15 cellular contexts compared by ENCODE assay signal in genomic region chr18:49767111-49768050, GRCh38.
"Had no signal": no experiment of that assay in that cellular context is flagged by ENCODE, and none has a peak within 500 bp of the region (broad histone marks: within the 10 kb centered on the region; RNA-seq: fewer than 3 reads in every experiment).

No MANE protein-coding gene starts in this region.

- DNase-seq: activated CD4-positive, alpha-beta memory T cell treated with anti-CD3 and anti-CD28 coated beads, Interleukin-2, amount 10 ng/mL, durations not matched to agents 7 days and 5 days; activated CD4-positive, CD25-positive, alpha-beta regulatory T cell; activated CD8-positive, alpha-beta memory T cell treated with anti-CD3 and anti-CD28 coated beads, Interleukin-2, amount 10 ng/mL, durations not matched to agents 7 days and 5 days; activated naive CD4-positive, alpha-beta T cell; activated naive CD8-positive, alpha-beta T cell treated with anti-CD3 and anti-CD28 coated beads for 36 hours; amniotic stem cell; effector CD8-positive, alpha-beta T cell; stimulated activated naive CD8-positive, alpha-beta T cell treated with anti-CD3 and anti-CD28 coated beads, Interleukin-15, Interleukin-2, amounts not matched to agents 100 U/mL and 50 U/mL, for 24 hours; T1000 had no signal

- H3K9me3 Mint-ChIP-seq: activated CD4-positive, alpha-beta memory T cell treated with anti-CD3 and anti-CD28 coated beads, Interleukin-2, amount 10 ng/mL, durations not matched to agents 7 days and 5 days; activated naive CD8-positive, alpha-beta T cell treated with anti-CD3 and anti-CD28 coated beads for 36 hours; dendritic cell treated with granulocyte-macrophage colony-stimulating factor and Interleukin-4, amounts not matched to agents 40 ng/mL and 50 ng/mL, for 4 days; memory B cell; nephron had no signal

- ATAC-seq: activated CD8-positive, alpha-beta memory T cell treated with anti-CD3 and anti-CD28 coated beads, Interleukin-2, amount 10 ng/mL, durations not matched to agents 7 days and 5 days; stimulated activated naive CD8-positive, alpha-beta T cell treated with anti-CD3 and anti-CD28 coated beads, Interleukin-15, Interleukin-2, amounts not matched to agents 100 U/mL and 50 U/mL, for 24 hours had no signal

- H3K4me3 ChIP-seq: tibial nerve, uterus had no signal

- H3K36me3 Mint-ChIP-seq: activated CD8-positive, alpha-beta memory T cell treated with anti-CD3 and anti-CD28 coated beads, Interleukin-2, amount 10 ng/mL, durations not matched to agents 7 days and 5 days; activated naive CD8-positive, alpha-beta T cell treated with anti-CD3 and anti-CD28 coated beads for 36 hours; memory B cell had no signal

- H3K27me3 ChIP-seq: tibial nerve, uterus had no signal

- H3K4me1 ChIP-seq: tibial nerve, uterus had no signal

- H3K27ac Mint-ChIP-seq: activated CD4-positive, alpha-beta memory T cell treated with anti-CD3 and anti-CD28 coated beads, Interleukin-2, amount 10 ng/mL, durations not matched to agents 7 days and 5 days; activated CD8-positive, alpha-beta memory T cell treated with anti-CD3 and anti-CD28 coated beads, Interleukin-2, amount 10 ng/mL, durations not matched to agents 7 days and 5 days; activated naive CD8-positive, alpha-beta T cell treated with anti-CD3 and anti-CD28 coated beads for 36 hours; dendritic cell treated with granulocyte-macrophage colony-stimulating factor and Interleukin-4, amounts not matched to agents 40 ng/mL and 50 ng/mL, for 4 days; memory B cell; progenitor cell of endocrine pancreas had no signal

- H3K4me1 Mint-ChIP-seq: activated CD4-positive, alpha-beta memory T cell treated with anti-CD3 and anti-CD28 coated beads, Interleukin-2, amount 10 ng/mL, durations not matched to agents 7 days and 5 days; activated CD8-positive, alpha-beta memory T cell treated with anti-CD3 and anti-CD28 coated beads, Interleukin-2, amount 10 ng/mL, durations not matched to agents 7 days and 5 days; activated naive CD8-positive, alpha-beta T cell treated with anti-CD3 and anti-CD28 coated beads for 36 hours; memory B cell had no signal

- H3K4me3 Mint-ChIP-seq: activated CD4-positive, alpha-beta memory T cell treated with anti-CD3 and anti-CD28 coated beads, Interleukin-2, amount 10 ng/mL, durations not matched to agents 7 days and 5 days; activated CD8-positive, alpha-beta memory T cell treated with anti-CD3 and anti-CD28 coated beads, Interleukin-2, amount 10 ng/mL, durations not matched to agents 7 days and 5 days; activated naive CD8-positive, alpha-beta T cell treated with anti-CD3 and anti-CD28 coated beads for 36 hours; dendritic cell treated with granulocyte-macrophage colony-stimulating factor and Interleukin-4, amounts not matched to agents 40 ng/mL and 50 ng/mL, for 4 days; memory B cell; nephron had no signal

- H3K36me3 ChIP-seq: tibial nerve, uterus had no signal

- H3K27ac ChIP-seq: tibial nerve, uterus had no signal

- H3K9me3 ChIP-seq: tibial nerve, uterus had no signal

- H3K27me3 Mint-ChIP-seq: activated CD8-positive, alpha-beta memory T cell treated with anti-CD3 and anti-CD28 coated beads, Interleukin-2, amount 10 ng/mL, durations not matched to agents 7 days and 5 days; activated naive CD8-positive, alpha-beta T cell treated with anti-CD3 and anti-CD28 coated beads for 36 hours; dendritic cell treated with granulocyte-macrophage colony-stimulating factor and Interleukin-4, amounts not matched to agents 40 ng/mL and 50 ng/mL, for 4 days had no signal
